Comparison of ENCODE assay signal across 1 cellular context in genomic region chr16:68488559-68488958, GRCh38.
TF ChIP-seq lines count a peak whose summit lies in the region.

No MANE protein-coding gene starts in this region.

TF ChIP-seq in K562, 482 proteins besides CTCF, POLR2A, EP300 and RAD21 (continued from another document):
- TF ChIP-seq MCM7 (IDR thresholded peaks at IDR 0.05) (no peak), RFX1 (IDR thresholded peaks at IDR 0.05) (peak; percentile 80), MAFG (tag; conservative IDR thresholded peaks at IDR 0.05) (peak; percentile 67)
